16 cellular contexts compared by ENCODE assay signal in the genomic region with DNA sequence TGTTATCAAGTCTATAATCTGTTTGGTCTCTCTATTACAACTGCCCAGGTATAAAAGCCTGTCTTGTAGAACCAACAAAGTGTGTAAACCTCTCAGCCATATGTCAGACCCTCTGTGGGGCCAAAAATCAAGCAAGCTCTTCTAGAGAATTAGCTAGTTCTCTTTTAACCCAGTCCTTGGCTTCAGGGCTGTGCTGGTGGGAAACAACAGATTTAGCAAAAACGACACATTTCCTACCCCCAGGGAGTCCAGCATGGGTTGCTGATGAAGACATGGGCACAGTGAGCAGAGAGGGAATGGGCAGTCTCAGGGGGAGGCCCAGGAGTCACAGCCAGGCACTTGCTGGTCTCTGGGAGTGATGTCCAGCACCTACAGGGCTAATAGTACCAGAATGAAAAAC.
DNase-seq lines count a peak whose midpoint lies in the region; ATAC-seq and TF ChIP-seq lines count a peak whose summit lies in the region.
"Had no signal": no experiment of that assay in that cellular context is flagged by ENCODE, and none has a peak within 500 bp of the region (broad histone marks: within the 10 kb centered on the region; RNA-seq: fewer than 3 reads in every experiment).

No MANE protein-coding gene starts in this region.

- H3K36me3 Mint-ChIP-seq in chondrocyte (ENCODE audit: low read depth): no peaks in the 10 kb centered on the region
- H3K36me3 Mint-ChIP-seq in neural progenitor cell: no peaks in the 10 kb centered on the region
- H3K36me3 Mint-ChIP-seq: CD14-positive monocyte; CD4-positive, alpha-beta memory T cell had no signal

- peak; percentile 27 to 80 for DNase-seq in NCI-H524 (lab: John Stamatoyannopoulos, UW)
- DNase-seq in WERI-Rb-1: peak; percentile 10
- DNase-seq in chondrocyte (ENCODE audit: low spot score): no peak
- no peak for DNase-seq in neural progenitor cell (ENCODE audit: low spot score)
- no peak for DNase-seq in hepatic stellate cell (ENCODE audit: low spot score)
- DNase-seq: 8988T; CD4-positive, alpha-beta memory T cell; DMS79 treated with DMSO at 0.1 percent for 48 hours; H9; IMR-90 had no signal

- H3K27ac ChIP-seq in WERI-Rb-1 (no peak overlapping the region), neural progenitor cell (no peak overlapping the region)
- H3K27ac ChIP-seq: BLaER1 had no signal

- peaks cover 58% of the 10 kb centered on the region for H3K4me1 Mint-ChIP-seq in chondrocyte (ENCODE audit: low read depth)
- peaks cover 6% of the 10 kb centered on the region for H3K4me1 Mint-ChIP-seq in neural progenitor cell
- H3K4me1 Mint-ChIP-seq: CD14-positive monocyte; CD4-positive, alpha-beta memory T cell had no signal

- no peak overlapping the region for H2AFZ ChIP-seq in neural progenitor cell (replicated peaks)

- H3K36me3 ChIP-seq in WERI-Rb-1 (no peaks in the 10 kb centered on the region), neural progenitor cell (no peaks in the 10 kb centered on the region)
- H3K36me3 ChIP-seq: BLaER1 had no signal

- H3K4me1 ChIP-seq in neural progenitor cell: no peaks in the 10 kb centered on the region
- H3K4me1 ChIP-seq: BLaER1 had no signal

- no peak overlapping the region for H3K4me2 ChIP-seq in neural progenitor cell
- H3K4me2 ChIP-seq: BLaER1 had no signal

- H3K27me3 Mint-ChIP-seq in chondrocyte (ENCODE audit: low read depth) (no peaks in the 10 kb centered on the region), neural progenitor cell (ENCODE audit: insufficient read depth, low read depth) (no peaks in the 10 kb centered on the region)

- ATAC-seq in HG03354 (IDR thresholded peaks at IDR 0.05; ENCODE audit: poor library complexity, severe bottlenecking, unreplicated experiment) (no peak), HG02981 (IDR thresholded peaks at IDR 0.05; ENCODE audit: unreplicated experiment) (no peak), GM21390 (IDR thresholded peaks at IDR 0.05; ENCODE audit: unreplicated experiment) (no peak)
- ATAC-seq: GM12878 had no signal

- H3K79me2 ChIP-seq in neural progenitor cell (ENCODE audit: low read depth): no peaks in the 10 kb centered on the region

- TF ChIP-seq CTCF in WERI-Rb-1 (IDR thresholded peaks at IDR 0.05; ENCODE audit: low read depth, low read length): no peak
- TF ChIP-seq CTCF in chondrocyte (IDR thresholded peaks at IDR 0.05): no peak
- no peak for TF ChIP-seq CTCF in neural progenitor cell (IDR thresholded peaks at IDR 0.05)

- H3K4me3 ChIP-seq in WERI-Rb-1 (ENCODE audit: low read depth, low read length): no peak overlapping the region
- H3K4me3 ChIP-seq in neural progenitor cell: no peak overlapping the region
- H3K4me3 ChIP-seq: BLaER1, GM12878 had no signal

- H3F3A ChIP-seq in neural progenitor cell (ENCODE audit: low read depth): no peaks in the 10 kb centered on the region

- H3K27ac Mint-ChIP-seq in chondrocyte (ENCODE audit: unreplicated experiment): peak overlapping the region; percentile 60
- H3K27ac Mint-ChIP-seq in neural progenitor cell: peak overlapping the region; percentile 18
- H3K27ac Mint-ChIP-seq: CD4-positive, alpha-beta memory T cell; H9 had no signal

- H4K20me1 ChIP-seq in neural progenitor cell (ENCODE audit: low read depth): no peaks in the 10 kb centered on the region
- H4K20me1 ChIP-seq: BLaER1 had no signal

- H3K9me3 ChIP-seq in WERI-Rb-1 (ENCODE audit: severe bottlenecking): no peaks in the 10 kb centered on the region
- H3K9me3 ChIP-seq in neural progenitor cell (ENCODE audit: low read depth): no peaks in the 10 kb centered on the region

- H3K4me3 Mint-ChIP-seq in chondrocyte (ENCODE audit: unreplicated experiment): no peak overlapping the region
- H3K4me3 Mint-ChIP-seq in neural progenitor cell: no peak overlapping the region
- H3K4me3 Mint-ChIP-seq: CD14-positive monocyte; CD4-positive, alpha-beta memory T cell; H9 had no signal

- no peak overlapping the region for H3K9ac ChIP-seq in neural progenitor cell
- H3K9ac ChIP-seq: BLaER1 had no signal

- H3K9me3 Mint-ChIP-seq in chondrocyte (ENCODE audit: low read depth) (peaks cover 2% of the 10 kb centered on the region), neural progenitor cell (peaks cover 7% of the 10 kb centered on the region)

- H3K27me3 ChIP-seq in WERI-Rb-1 (ENCODE audit: insufficient read depth, low read depth, severe bottlenecking) (no peaks in the 10 kb centered on the region), neural progenitor cell (no peaks in the 10 kb centered on the region)
- H3K27me3 ChIP-seq: BLaER1 had no signal

Comparison
In these comparisons a context has a peak if more than half of its experiments do, and no peak if none do; other contexts are left out.
1. DNase-seq: peak in NCI-H524 (2 of 2) and WERI-Rb-1 (single experiment); none in chondrocyte (single experiment), neural progenitor cell (single experiment) and hepatic stellate cell (single experiment).